23 cellular contexts compared by ENCODE assay signal in genomic region chr3:139974809-139975425, GRCh38. TPM values are rescaled to one million over a fixed set of nuclear protein-coding genes. Genes with fewer than 3 reads are reported as not detected.
"Had no signal": no experiment of that assay in that cellular context is flagged by ENCODE, and none has a peak within 500 bp of the region (broad histone marks: within the 10 kb centered on the region; RNA-seq: fewer than 3 reads in every experiment).

No MANE protein-coding gene starts in this region.

- H3K27me3 Mint-ChIP-seq: effector memory CD8-positive, alpha-beta T cell; natural killer cell treated with Interleukin-12 subunit alpha and Interleukin-12 subunit beta and Interleukin-15 and Interleukin-18, amount 100 ng/mL, for 72 hours; stimulated activated memory B cell treated with anti-CD40 and anti-IgM and Interleukin-4, amounts not matched to agents 10 μg/mL and 1 μg/mL and 100 μg/mL, for 72 hours had no signal

- DNase-seq: cortex of kidney; effector memory CD8-positive, alpha-beta T cell; gastrocnemius medialis; glutamatergic neuron; left lung; mesenchymal stem cell; midbrain; occipital lobe; pancreas; spleen; stimulated activated CD4-positive, alpha-beta T cell treated with anti-CD3 and anti-CD28 coated beads, Interleukin-15, amount 100 ng/mL, for 24 hours; stimulated activated CD4-positive, alpha-beta T cell treated with anti-CD3 and anti-CD28 coated beads, Interleukin-1b, Interleukin-23, amount 100 ng/mL, for 48 hours; stimulated activated CD4-positive, alpha-beta T cell treated with anti-CD3 and anti-CD28 coated beads, Interleukin-4, amount 100 ng/mL, for 24 hours; stomach; substantia nigra; uterus had no signal

- H3K27ac ChIP-seq: epithelial cell of prostate, esophagus muscularis mucosa, gastrocnemius medialis, left lung, pancreas, prostate gland, spleen, stomach, uterus had no signal

- H3K4me3 Mint-ChIP-seq: effector memory CD8-positive, alpha-beta T cell; natural killer cell treated with Interleukin-12 subunit alpha and Interleukin-12 subunit beta and Interleukin-15 and Interleukin-18, amount 100 ng/mL, for 72 hours; stimulated activated memory B cell treated with anti-CD40 and anti-IgM and Interleukin-4, amounts not matched to agents 10 μg/mL and 1 μg/mL and 100 μg/mL, for 72 hours; type B pancreatic cell had no signal

- H3K27me3 ChIP-seq: esophagus muscularis mucosa, gastrocnemius medialis, left lung, pancreas, spleen, stomach, uterus had no signal

- H3K27ac Mint-ChIP-seq: effector memory CD8-positive, alpha-beta T cell; natural killer cell treated with Interleukin-12 subunit alpha and Interleukin-12 subunit beta and Interleukin-15 and Interleukin-18, amount 100 ng/mL, for 72 hours; stimulated activated memory B cell treated with anti-CD40 and anti-IgM and Interleukin-4, amounts not matched to agents 10 μg/mL and 1 μg/mL and 100 μg/mL, for 72 hours; type B pancreatic cell had no signal

- H3K4me1 ChIP-seq: gastrocnemius medialis, left lung, pancreas, prostate gland, spleen, stomach, uterus had no signal

- H3K9me3 Mint-ChIP-seq: natural killer cell treated with Interleukin-12 subunit alpha and Interleukin-12 subunit beta and Interleukin-15 and Interleukin-18, amount 100 ng/mL, for 72 hours; stimulated activated memory B cell treated with anti-CD40 and anti-IgM and Interleukin-4, amounts not matched to agents 10 μg/mL and 1 μg/mL and 100 μg/mL, for 72 hours; type B pancreatic cell had no signal

- H3K36me3 Mint-ChIP-seq: natural killer cell treated with Interleukin-12 subunit alpha and Interleukin-12 subunit beta and Interleukin-15 and Interleukin-18, amount 100 ng/mL, for 72 hours; stimulated activated memory B cell treated with anti-CD40 and anti-IgM and Interleukin-4, amounts not matched to agents 10 μg/mL and 1 μg/mL and 100 μg/mL, for 72 hours; type B pancreatic cell had no signal

- H3K4me3 ChIP-seq: esophagus muscularis mucosa, gastrocnemius medialis, left lung, lung, pancreas, prostate gland, spleen, stomach, uterus had no signal

- H3K4me1 Mint-ChIP-seq: stimulated activated memory B cell treated with anti-CD40 and anti-IgM and Interleukin-4, amounts not matched to agents 10 μg/mL and 1 μg/mL and 100 μg/mL, for 72 hours had no signal

- H3K9me3 ChIP-seq: esophagus muscularis mucosa, gastrocnemius medialis, left lung, pancreas, prostate gland, spleen, stomach, uterus had no signal

- H3K36me3 ChIP-seq: esophagus muscularis mucosa, gastrocnemius medialis, left lung, pancreas, prostate gland, spleen, stomach, uterus had no signal

RNA-seq across cellular contexts. Expression of gene CLSTN2, which starts 39.9 kb away (rescaled TPM):
- total RNA-seq: natural killer cell treated with Interleukin-12 subunit alpha and Interleukin-12 subunit beta and Interleukin-15 and Interleukin-18, amount 100 ng/mL, for 72 hours had no signal
